Comparison of ENCODE assay signal across 28 cellular contexts in the genomic region with DNA sequence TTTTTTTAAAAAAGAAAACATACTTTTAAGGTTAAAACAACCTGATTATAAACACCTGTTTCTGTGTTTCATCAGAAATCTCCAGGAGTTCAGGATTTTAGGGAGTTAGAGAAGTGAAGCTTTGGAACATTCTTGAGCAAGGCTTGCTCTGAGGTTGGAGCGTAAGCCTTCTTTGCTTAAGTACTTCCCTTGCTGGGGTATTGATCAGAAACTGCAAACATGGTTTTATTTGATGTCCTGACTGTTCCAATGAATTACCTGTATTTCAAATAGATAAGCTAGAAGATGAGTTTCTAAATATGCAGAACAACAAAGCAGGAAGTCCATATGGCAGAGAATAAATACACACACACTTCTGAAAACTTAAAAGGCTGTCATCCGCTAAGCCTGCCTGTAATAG.
"Had no signal": no experiment of that assay in that cellular context is flagged by ENCODE, and none has a peak within 500 bp of the region (broad histone marks: within the 10 kb centered on the region; RNA-seq: fewer than 3 reads in every experiment).

No MANE protein-coding gene starts in this region.

- H2AFZ ChIP-seq: neural progenitor cell, parathyroid adenoma had no signal

- H3K27me3 ChIP-seq: neural progenitor cell, ovary, spleen, suprapubic skin, testis, tibial artery, transverse colon, upper lobe of right lung, uterus had no signal

- H3K27ac ChIP-seq: neural progenitor cell, ovary, parathyroid adenoma, psoas muscle, skin epidermis, spleen, suprapubic skin, testis, tibial artery, transverse colon, upper lobe of right lung, uterus had no signal

- H3K4me2 ChIP-seq: neural progenitor cell, smooth muscle cell had no signal

- DNase-seq: natural killer cell; occipital lobe; ovary; posterior cingulate gyrus; psoas muscle; right cardiac atrium; spleen; stimulated activated CD4-positive, alpha-beta T cell treated with anti-CD3 and anti-CD28 coated beads, Interleukin-12 subunit alpha, Interleukin-12 subunit beta, amount 100 ng/mL, for 4 hours; stimulated activated CD4-positive, alpha-beta T cell treated with anti-CD3 and anti-CD28 coated beads, Interleukin-1b, Interleukin-23, amount 100 ng/mL, for 48 hours; stimulated activated CD4-positive, alpha-beta T cell treated with anti-CD3 and anti-CD28 coated beads, Interleukin-4, amount 100 ng/mL, for 1 hour; stimulated activated CD4-positive, alpha-beta T cell treated with anti-CD3 and anti-CD28 coated beads, Interleukin-4, amount 100 ng/mL, for 4 hours; stimulated activated CD8-positive, alpha-beta memory T cell treated with anti-CD3 and anti-CD28 coated beads, Interleukin-4, amount 100 ng/mL, for 48 hours; stimulated activated naive CD4-positive, alpha-beta T cell; stimulated activated naive CD8-positive, alpha-beta T cell treated with anti-CD3 and anti-CD28 coated beads, Interleukin-15, amount 100 ng/mL, for 72 hours; stimulated activated naive CD8-positive, alpha-beta T cell treated with anti-CD3 and anti-CD28 coated beads, Interleukin-15, Interleukin-2, amounts not matched to agents 100 U/mL and 50 U/mL, for 24 hours; substantia nigra; testis; tibial artery; transverse colon; upper lobe of right lung; uterus had no signal

- H3K4me1 ChIP-seq: neural progenitor cell, parathyroid adenoma, psoas muscle, spleen, suprapubic skin, testis, tibial artery, transverse colon, upper lobe of right lung, uterus had no signal

- H3K4me3 ChIP-seq: neural progenitor cell, ovary, psoas muscle, skin epidermis, smooth muscle cell, spleen, suprapubic skin, testis, tibial artery, transverse colon, upper lobe of right lung, uterus had no signal

- H3K36me3 ChIP-seq: neural progenitor cell, ovary, spleen, suprapubic skin, tibial artery, transverse colon, upper lobe of right lung, uterus had no signal

- H3K79me2 ChIP-seq: parathyroid adenoma had no signal

- ATAC-seq: natural killer cell; psoas muscle; right cardiac atrium; sciatic nerve; stimulated activated memory B cell treated with anti-CD40 and anti-IgM and Interleukin-4, amounts not matched to agents 10 μg/mL and 1 μg/mL and 100 μg/mL, for 72 hours; stimulated activated naive CD8-positive, alpha-beta T cell treated with anti-CD3 and anti-CD28 coated beads, Interleukin-15, amount 100 ng/mL, for 72 hours; stimulated activated naive CD8-positive, alpha-beta T cell treated with anti-CD3 and anti-CD28 coated beads, Interleukin-15, Interleukin-2, amounts not matched to agents 100 U/mL and 50 U/mL, for 24 hours; upper lobe of right lung had no signal

- H3K9ac ChIP-seq: neural progenitor cell, parathyroid adenoma had no signal

- H3K9me3 ChIP-seq: ovary, psoas muscle, suprapubic skin, testis, tibial artery, transverse colon, upper lobe of right lung, uterus had no signal
